In genomic region chr15:74790080-74790916, GRCh38 we compare ENCODE assay signal across 1 cellular context.
TF ChIP-seq lines count a peak whose summit lies in the region.

No MANE protein-coding gene starts in this region.

TF ChIP-seq in HCT116, 20 proteins besides CTCF, POLR2A, EP300 and RAD21 (continued from another document):
- no peak for TF ChIP-seq ZBTB33 (IDR thresholded peaks at IDR 0.05; ENCODE audit: extremely low read depth, insufficient replicate concordance, low read length)
- no peak for TF ChIP-seq EGR1 (IDR thresholded peaks at IDR 0.05; ENCODE audit: low read depth)
